34 cellular contexts compared by ENCODE assay signal in the genomic region with DNA sequence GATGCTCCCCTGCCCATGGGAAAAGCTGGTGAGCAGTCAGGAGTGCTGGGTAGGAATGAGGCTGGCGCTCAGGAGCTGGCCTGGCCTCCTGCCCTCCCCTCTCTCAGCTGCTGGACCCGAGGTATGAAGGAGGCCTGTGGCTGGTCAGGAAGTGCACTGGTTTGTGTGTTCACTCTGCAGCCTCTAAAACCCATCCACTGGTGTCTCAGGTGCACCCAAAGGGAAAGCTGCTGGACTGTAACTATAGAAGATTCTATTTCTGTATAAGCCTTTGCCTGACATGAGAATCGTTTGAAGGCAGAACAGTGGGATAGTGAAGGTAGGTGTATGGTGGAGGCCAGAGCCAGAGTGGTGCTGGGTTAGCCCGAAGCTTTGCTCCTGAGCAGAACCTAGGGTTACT. TPM values are rescaled to one million over a fixed set of nuclear protein-coding genes. Genes with fewer than 3 reads are reported as not detected.
"Had no signal": no experiment of that assay in that cellular context is flagged by ENCODE, and none has a peak within 500 bp of the region (broad histone marks: within the 10 kb centered on the region; RNA-seq: fewer than 3 reads in every experiment).

No MANE protein-coding gene starts in this region.

- DNase-seq: heart right ventricle; islet precursor cell; left ventricle myocardium inferior; mesendoderm; naive B cell; natural killer cell; nephron progenitor cell; occipital lobe; ovary; right lobe of liver; stimulated activated CD4-positive, alpha-beta T cell treated with anti-CD3 and anti-CD28 coated beads, Interleukin-12 subunit alpha, Interleukin-12 subunit beta, amount 100 ng/mL, for 4 hours; stimulated activated CD4-positive, alpha-beta T cell treated with anti-CD3 and anti-CD28 coated beads, Interleukin-15, amount 100 ng/mL, for 24 hours; stimulated activated CD4-positive, alpha-beta T cell treated with anti-CD3 and anti-CD28 coated beads, Interleukin-2, amount 100 ng/mL, for 24 hours; stimulated activated CD4-positive, alpha-beta T cell treated with anti-CD3 and anti-CD28 coated beads, Interleukin-4, amount 100 ng/mL, for 1 hour; stimulated activated naive CD4-positive, alpha-beta T cell treated with Interleukin-2 at 50 U/mL for 16 hours; stimulated activated naive CD8-positive, alpha-beta T cell treated with anti-CD3 and anti-CD28 coated beads, Interleukin-15, amount 100 ng/mL, for 72 hours; substantia nigra; uterus had no signal

- H3K4me3 Mint-ChIP-seq: mesothelial cell of epicardium; naive B cell; natural killer cell; nephron progenitor cell; neural progenitor cell; stimulated activated memory B cell treated with anti-CD40 and anti-IgM and Interleukin-4, amounts not matched to agents 10 μg/mL and 1 μg/mL and 100 μg/mL, for 72 hours; stimulated activated naive CD8-positive, alpha-beta T cell treated with anti-CD3 and anti-CD28 coated beads, Interleukin-15, amount 100 ng/mL, for 72 hours; type B pancreatic cell had no signal

- H3K36me3 ChIP-seq: neural progenitor cell, ovary, uterus had no signal

- H3K27ac ChIP-seq: heart right ventricle, hepatocyte, left ventricle myocardium inferior, neural progenitor cell, neutrophil, ovary, right atrium auricular region, right lobe of liver, thoracic aorta, tibial nerve, uterus had no signal

- H3K4me1 Mint-ChIP-seq: mesothelial cell of epicardium; neural progenitor cell; stimulated activated memory B cell treated with anti-CD40 and anti-IgM and Interleukin-4, amounts not matched to agents 10 μg/mL and 1 μg/mL and 100 μg/mL, for 72 hours; stimulated activated naive CD8-positive, alpha-beta T cell treated with anti-CD3 and anti-CD28 coated beads, Interleukin-15, amount 100 ng/mL, for 72 hours had no signal

- ATAC-seq: heart right ventricle; natural killer cell; right lobe of liver; stimulated activated memory B cell treated with anti-CD40 and anti-IgM and Interleukin-4, amounts not matched to agents 10 μg/mL and 1 μg/mL and 100 μg/mL, for 72 hours; stimulated activated naive CD8-positive, alpha-beta T cell treated with anti-CD3 and anti-CD28 coated beads, Interleukin-15, amount 100 ng/mL, for 72 hours had no signal

- H3K27ac Mint-ChIP-seq: mesothelial cell of epicardium; neural progenitor cell; progenitor cell of endocrine pancreas; stimulated activated memory B cell treated with anti-CD40 and anti-IgM and Interleukin-4, amounts not matched to agents 10 μg/mL and 1 μg/mL and 100 μg/mL, for 72 hours; type B pancreatic cell had no signal

- H3K9me3 Mint-ChIP-seq: mesothelial cell of epicardium; naive B cell; natural killer cell; nephron progenitor cell; neural progenitor cell; stimulated activated memory B cell treated with anti-CD40 and anti-IgM and Interleukin-4, amounts not matched to agents 10 μg/mL and 1 μg/mL and 100 μg/mL, for 72 hours; stimulated activated naive CD8-positive, alpha-beta T cell treated with anti-CD3 and anti-CD28 coated beads, Interleukin-15, amount 100 ng/mL, for 72 hours; type B pancreatic cell had no signal

- H3K4me1 ChIP-seq: right lobe of liver, tibial nerve, uterus had no signal

- H3K4me3 ChIP-seq: heart right ventricle, hepatocyte, left ventricle myocardium inferior, lung, neural progenitor cell, ovary, right atrium auricular region, right lobe of liver, smooth muscle cell, thoracic aorta, tibial nerve, uterus had no signal

- H3K27me3 ChIP-seq: heart right ventricle, hepatocyte, ovary, right atrium auricular region, right lobe of liver, tibial nerve, uterus had no signal

- H3K27me3 Mint-ChIP-seq: stimulated activated memory B cell treated with anti-CD40 and anti-IgM and Interleukin-4, amounts not matched to agents 10 μg/mL and 1 μg/mL and 100 μg/mL, for 72 hours had no signal

- H3K9me3 ChIP-seq: heart right ventricle, left ventricle myocardium inferior, neutrophil, ovary, right atrium auricular region, right lobe of liver, thoracic aorta, tibial nerve, uterus had no signal

RNA-seq across cellular contexts. Expression of gene CPNE9, which starts 5.7 kb away (rescaled TPM):
- total RNA-seq: hepatocyte, kidney epithelial cell, mononuclear cell, ovary, pulmonary artery endothelial cell, renal cortical epithelial cell, right atrium auricular region, right lobe of liver, smooth muscle cell, thoracic aorta, tibial nerve, uterus had no signal
- polyA plus RNA-seq: heart right ventricle, hepatocyte, smooth muscle cell had no signal
